23 cellular contexts compared by ENCODE assay signal in genomic region chr10:128140425-128140824, GRCh38. TPM values are rescaled to one million over a fixed set of nuclear protein-coding genes. Genes with fewer than 3 reads are reported as not detected.
DNase-seq lines count a peak whose midpoint lies in the region; ATAC-seq, FAIRE-seq and TF ChIP-seq lines count a peak whose summit lies in the region.
"Had no signal": no experiment of that assay in that cellular context is flagged by ENCODE, and none has a peak within 500 bp of the region (broad histone marks: within the 10 kb centered on the region; RNA-seq: fewer than 3 reads in every experiment).

No MANE protein-coding gene starts in this region.

- H3K9me3 Mint-ChIP-seq in neural progenitor cell (no peaks in the 10 kb centered on the region), mesothelial cell of epicardium (no peaks in the 10 kb centered on the region)
- H3K9me3 Mint-ChIP-seq: CD4-positive, alpha-beta memory T cell; HFFc6 had no signal

- H3K9me3 ChIP-seq in GM12878 (replicated peaks; ENCODE audit: control insufficient read depth, insufficient read depth, low read length) (no peaks in the 10 kb centered on the region), neural progenitor cell (ENCODE audit: low read depth) (no peaks in the 10 kb centered on the region)

- TF ChIP-seq EP300 in GM12878 (IDR thresholded peaks at IDR 0.05; ENCODE audit: borderline replicate concordance in 1 of 2, control insufficient read depth in 1 of 2, low read depth in 2 of 2, low read length in 2 of 2), result no peak

- H3K79me2 ChIP-seq in GM12878 (ENCODE audit: control insufficient read depth, insufficient read depth, low read length) (no peaks in the 10 kb centered on the region), neural progenitor cell (ENCODE audit: low read depth) (no peaks in the 10 kb centered on the region)

- peak; percentile 28; the same call in 1 of the 3 replicates for ATAC-seq in GM12878

- H3K4me3 ChIP-seq in GM12878 (no peak overlapping the region), neural progenitor cell (no peak overlapping the region)
- H3K4me3 ChIP-seq: BLaER1, GM23248 had no signal

- H3K36me3 ChIP-seq in GM12878 (ENCODE audit: control insufficient read depth in 2 of 2, insufficient read depth in 2 of 2, low read length in 1 of 2) (no peaks in the 10 kb centered on the region), neural progenitor cell (no peaks in the 10 kb centered on the region)
- H3K36me3 ChIP-seq: BLaER1 had no signal

- intact Hi-C loops in GM12878 (cut with micrococcal nuclease; ENCODE audit: unreplicated experiment), result no loop called here
- intact Hi-C loops in cardiac septum (cut with DNase I), result no loop called here

- no TSS peak for BruUV-seq in GM12878 (replicated peaks; lab: Mats Ljungman, UMichigan)

- H2AFZ ChIP-seq in GM12878 (ENCODE audit: control insufficient read depth, low read depth, low read length) (no peak overlapping the region), neural progenitor cell (replicated peaks) (no peak overlapping the region)
- H2AFZ ChIP-seq: GM23248 had no signal

- H3K9ac ChIP-seq in GM12878 (ENCODE audit: control insufficient read depth, insufficient read depth, low read length) (no peak overlapping the region), neural progenitor cell (no peak overlapping the region)
- H3K9ac ChIP-seq: BLaER1, GM23248 had no signal

- RAD21 ChIA-PET in GM12878 (lab: Charles Lee; ENCODE audit: unreplicated experiment), result no interaction called here

- 44% methylated on average over 3 of the region's 3 CpGs for WGBS in GM12878 (ENCODE audit: insufficient coverage, insufficient replicate concordance, low lambda C conversion rate, missing lambda C conversion rate)

- DNase-seq in ELF-1 (ENCODE audit: low read depth, low spot score) (peak; percentile 11), NCI-H2227 (lab: John Stamatoyannopoulos, UW; ENCODE audit: unreplicated experiment) (peak; percentile 56), GM12878 (ENCODE audit: low read depth, low spot score) (no peak), neural progenitor cell (ENCODE audit: low spot score) (peak; percentile 58), KG1 (lab: John Stamatoyannopoulos, UW) (no peak), mesothelial cell of epicardium (ENCODE audit: low spot score in 2 of 2, unreplicated experiment in 2 of 2) (no peak), cardiac septum (ENCODE audit: low spot score) (no peak)
- DNase-seq: 8988T; CD4-positive, alpha-beta memory T cell; DMS53; DND-41; EL; GM23248; HCEC 1CT; HFFc6; IMR-90 had no signal

- H3K27me3 Mint-ChIP-seq in neural progenitor cell (ENCODE audit: insufficient read depth, low read depth), result peaks cover 13% of the 10 kb centered on the region
- H3K27me3 Mint-ChIP-seq in mesothelial cell of epicardium (ENCODE audit: low read depth), result peaks cover 7% of the 10 kb centered on the region
- H3K27me3 Mint-ChIP-seq: CD4-positive, alpha-beta memory T cell had no signal

- H3K27ac Mint-ChIP-seq in neural progenitor cell (no peak overlapping the region), mesothelial cell of epicardium (no peak overlapping the region)
- H3K27ac Mint-ChIP-seq: CD14-positive monocyte; CD4-positive, alpha-beta memory T cell; HFFc6 had no signal

- TF ChIP-seq POLR2A in GM12878 (IDR thresholded peaks at IDR 0.05; ENCODE audit: low read depth, low read length), result no peak

- no peaks in the 10 kb centered on the region for H3K4me1 ChIP-seq in GM12878 (ENCODE audit: control insufficient read depth, insufficient read depth, low read length)
- H3K4me1 ChIP-seq in neural progenitor cell, result no peaks in the 10 kb centered on the region

- no peak for FAIRE-seq in GM12878 (lab: Jason Lieb, UNC)
- FAIRE-seq: G401.6, GM12892, GM18507, H54, HTR-8/SVneo had no signal

- H4K20me1 ChIP-seq in GM12878 (ENCODE audit: control insufficient read depth, insufficient read depth) (no peaks in the 10 kb centered on the region), neural progenitor cell (ENCODE audit: low read depth) (no peaks in the 10 kb centered on the region)
- H4K20me1 ChIP-seq: BLaER1 had no signal

- CTCF ChIA-PET in GM12878 (lab: Yijun Ruan, JAX), result no interaction called here

- no peak for TF ChIP-seq RAD21 in GM12878 (IDR thresholded peaks at IDR 0.05; ENCODE audit: insufficient read depth, low read depth, low read length)

- H3K4me2 ChIP-seq in GM12878 (ENCODE audit: control insufficient read depth, insufficient read depth) (no peak overlapping the region), neural progenitor cell (no peak overlapping the region)
- H3K4me2 ChIP-seq: BLaER1 had no signal

- SMC1A ChIA-PET in GM12878 (lab: Charles Lee; ENCODE audit: uncharacterized antibody, unreplicated experiment), result interaction anchor here (1.4 kb wide), 1 partner anchor 11 kb away, joined by 6 read pairs; no protein-coding TSS in a partner anchor

- in situ Hi-C loops in GM12878 (cut with MboI), result no loop called here

- TF ChIP-seq CTCF in GM12878 (IDR thresholded peaks at IDR 0.05 in 2 of 3, conservative IDR thresholded peaks at IDR 0.05 in 1 of 3; ENCODE audit: control insufficient read depth in 2 of 3, extremely low read depth in 1 of 3, insufficient read depth in 1 of 3, low read depth in 3 of 3, low read length in 3 of 3) (no peak), neural progenitor cell (IDR thresholded peaks at IDR 0.05) (no peak), mesothelial cell of epicardium (IDR thresholded peaks at IDR 0.05; ENCODE audit: unreplicated experiment) (no peak)

- H3K36me3 Mint-ChIP-seq in neural progenitor cell (no peaks in the 10 kb centered on the region), mesothelial cell of epicardium (no peaks in the 10 kb centered on the region)
- H3K36me3 Mint-ChIP-seq: CD14-positive monocyte; CD4-positive, alpha-beta memory T cell had no signal

- no peaks in the 10 kb centered on the region for H3F3A ChIP-seq in neural progenitor cell (ENCODE audit: low read depth)

- H3K4me3 Mint-ChIP-seq in neural progenitor cell (no peak overlapping the region), mesothelial cell of epicardium (no peak overlapping the region)
- H3K4me3 Mint-ChIP-seq: CD14-positive monocyte; CD4-positive, alpha-beta memory T cell; HFFc6 had no signal

- no peaks in the 10 kb centered on the region for H3K27me3 ChIP-seq in GM12878 (replicated peaks in 1 of 2; ENCODE audit: control insufficient read depth in 2 of 2, insufficient read depth in 2 of 2, low read length in 1 of 2)
- no peaks in the 10 kb centered on the region for H3K27me3 ChIP-seq in neural progenitor cell
- H3K27me3 ChIP-seq: BLaER1 had no signal

- POLR2A ChIA-PET in GM12878 (lab: Charles Lee), result no interaction called here

- H3K27ac ChIP-seq in GM12878 (ENCODE audit: control insufficient read depth, insufficient read depth) (no peak overlapping the region), neural progenitor cell (no peak overlapping the region)
- H3K27ac ChIP-seq: BLaER1, GM23248 had no signal

- peaks cover 9% of the 10 kb centered on the region for H3K4me1 Mint-ChIP-seq in neural progenitor cell
- H3K4me1 Mint-ChIP-seq in mesothelial cell of epicardium, result no peaks in the 10 kb centered on the region
- H3K4me1 Mint-ChIP-seq: CD4-positive, alpha-beta memory T cell had no signal

TF ChIP-seq in GM12878, 131 proteins besides CTCF, POLR2A, EP300 and RAD21 (continues in another document):
- TF ChIP-seq NR2F1 (conservative IDR thresholded peaks at IDR 0.05) (no peak), KLF5 (IDR thresholded peaks at IDR 0.05; ENCODE audit: partially characterized antibody) (no peak), NBN (IDR thresholded peaks at IDR 0.05) (no peak), BHLHE40 (IDR thresholded peaks at IDR 0.05; ENCODE audit: borderline replicate concordance in 1 of 2, low read depth in 2 of 2, low read length in 1 of 2) (no peak), YY1 (IDR thresholded peaks at IDR 0.05; ENCODE audit: low read depth, low read length) (no peak), RUNX3 (IDR thresholded peaks at IDR 0.05; ENCODE audit: low read length) (no peak)
- TF ChIP-seq, protein P1, sequence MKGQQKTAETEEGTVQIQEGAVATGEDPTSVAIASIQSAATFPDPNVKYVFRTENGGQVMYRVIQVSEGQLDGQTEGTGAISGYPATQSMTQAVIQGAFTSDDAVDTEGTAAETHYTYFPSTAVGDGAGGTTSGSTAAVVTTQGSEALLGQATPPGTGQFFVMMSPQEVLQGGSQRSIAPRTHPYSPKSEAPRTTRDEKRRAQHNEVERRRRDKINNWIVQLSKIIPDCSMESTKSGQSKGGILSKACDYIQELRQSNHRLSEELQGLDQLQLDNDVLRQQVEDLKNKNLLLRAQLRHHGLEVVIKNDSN (IDR thresholded peaks at IDR 0.05; ENCODE audit: borderline replicate concordance, extremely low read length, insufficient read depth, low read depth, low read length), result no peak

RNA-seq across cellular contexts. Expression of gene MKI67, which starts 14.2 kb away (rescaled TPM):
- 83.4 and 83.6 TPM in 2 replicates for total RNA-seq in GM12878 (2013; cell fraction: nucleolus; rRNA removed)
- total RNA-seq in GM12878 (2014; rRNA removed), result 72.0 and 89.6 TPM in 2 replicates
- total RNA-seq in GM12878 (2014; rRNA removed; fragmentation: Illumina TruSeq; extraction: Trizol), result 75.9 and 82.4 TPM in 2 replicates
- total RNA-seq in GM12878 (2021), result 168 and 183 TPM in 2 replicates
- polyA plus RNA-seq in GM12878 (2011; ENCODE audit: low read depth), result 35.4 TPM
- 53.4 and 54.7 TPM in 2 replicates for polyA plus RNA-seq in GM12878 (2011; rRNA removed)
- polyA plus RNA-seq in GM12878 (2011; cell fraction: cytosol; rRNA removed), result 49.7 and 61.9 TPM in 2 replicates
- 147 and 191 TPM in 2 replicates for polyA plus RNA-seq in GM12878 (2011; cell fraction: nucleus; rRNA removed)
- polyA plus RNA-seq in GM12878 (2012), result 44.4 and 49.8 TPM in 2 replicates
- 174 and 182 TPM in 2 replicates for polyA plus RNA-seq in GM12878 (2014; fragmentation: Illumina TruSeq; extraction: Trizol)
- polyA plus RNA-seq in GM12878 (2014; fragmentation: Nextera tagmentation; extraction: Ambion mirVana), result 10 to 100 TPM; 22.3 to 37.5 TPM
- 76.3 and 88.9 TPM in 2 replicates for polyA plus RNA-seq in GM12878 (2014; rRNA removed)
- polyA plus RNA-seq in GM12878 (2016; fragmentation: Nextera tagmentation; extraction: Ambion mirVana), result 100 to 1,000 TPM; 143 to 148 TPM
- polyA minus RNA-seq in GM12878 (2011; rRNA and poly(A)+ RNA removed), result 51.4 and 64.0 TPM in 2 replicates
- 61.1 and 66.3 TPM in 2 replicates for polyA minus RNA-seq in GM12878 (2011; cell fraction: cytosol; rRNA and poly(A)+ RNA removed)
- polyA minus RNA-seq in GM12878 (2011; cell fraction: nucleus; rRNA and poly(A)+ RNA removed), result 61.4 and 96.2 TPM in 2 replicates
- total RNA-seq in neural progenitor cell (ENCODE audit: low replicate concordance), result 65.8 and 71.3 TPM in 2 replicates
- 42.8 to 50.9 TPM (median 44.0 TPM) in 3 replicates for total RNA-seq in mesothelial cell of epicardium
- 1.1 TPM for total RNA-seq in cardiac septum

Comparison
In these comparisons a context has a peak if more than half of its experiments do, and no peak if none do; other contexts are left out.
1. DNase-seq: peak in ELF-1 (single experiment), NCI-H2227 (single experiment) and neural progenitor cell (single experiment); none in GM12878 (single experiment), KG1 (single experiment), mesothelial cell of epicardium (0 of 2) and cardiac septum (single experiment).
2. RNA of gene MKI67, which starts 14.2 kb away (total RNA-seq): 72.0 to 183 TPM in GM12878, 65.8 to 71.3 TPM in neural progenitor cell and 42.8 to 50.9 TPM in mesothelial cell of epicardium; 1.1 TPM in cardiac septum (single experiment); every median in the first group is over 10 times any median in the second.